Comparison of ENCODE assay signal across 8 cellular contexts in the genomic region with DNA sequence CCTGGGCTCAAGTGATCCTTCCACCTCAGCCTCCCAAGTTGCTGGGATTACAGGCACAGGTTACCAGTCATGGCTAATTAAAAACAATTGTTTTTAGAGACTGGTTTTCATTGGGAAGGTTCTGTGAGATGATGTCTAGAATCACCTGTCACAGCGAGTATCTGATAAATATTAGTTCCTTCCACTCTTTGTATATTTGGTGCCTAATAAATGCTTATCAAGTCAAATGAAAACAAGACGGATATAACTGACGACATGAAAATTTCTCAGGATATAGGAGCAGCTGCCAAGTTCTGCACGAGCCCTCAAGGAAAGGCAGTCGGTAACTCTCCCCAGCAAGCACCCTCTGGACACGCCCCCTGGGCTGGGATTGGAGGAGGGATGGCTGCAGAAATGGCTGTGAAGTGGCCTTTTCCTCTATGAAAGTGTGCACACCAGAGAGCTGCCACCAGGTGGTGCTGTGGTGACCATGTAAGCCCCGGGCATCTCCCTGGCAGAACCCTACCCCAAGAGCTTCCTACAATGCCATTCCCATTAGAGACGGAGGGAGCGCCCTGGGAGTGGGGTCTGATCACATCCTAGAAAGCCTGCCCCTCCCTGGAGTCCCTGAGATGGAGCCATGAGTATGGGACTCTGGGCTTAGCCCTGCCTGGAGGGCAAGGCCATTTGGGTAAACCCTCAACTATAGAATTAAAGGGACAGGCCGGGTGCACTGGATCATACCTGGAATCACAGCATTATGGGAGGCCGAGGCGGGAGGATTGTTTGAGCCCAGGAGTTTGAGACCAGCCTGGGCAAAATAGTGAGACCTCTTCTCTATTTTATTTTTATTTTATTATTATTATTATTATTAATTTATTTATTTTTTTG. TPM values are rescaled to one million over a fixed set of nuclear protein-coding genes. Genes with fewer than 3 reads are reported as not detected.
DNase-seq lines count a peak whose midpoint lies in the region; ATAC-seq and TF ChIP-seq lines count a peak whose summit lies in the region.

No MANE protein-coding gene starts in this region.

- no peaks in the 10 kb centered on the region for H3K27me3 ChIP-seq in HL-60 (ENCODE audit: insufficient read depth, poor library complexity, severe bottlenecking)
- H3K27me3 ChIP-seq in lung (ENCODE audit: control insufficient read depth, insufficient read depth): no peaks in the 10 kb centered on the region

- H3K36me3 ChIP-seq in lung (ENCODE audit: control insufficient read depth in 2 of 2, insufficient read depth in 2 of 2, low read length in 2 of 2): peaks cover 0 to 2% of the 10 kb centered on the region in 2 donors

- H3K4me3 ChIP-seq in HL-60 (replicated peaks; ENCODE audit: insufficient read depth, low read length): no peak overlapping the region
- no peak overlapping the region for H3K4me3 ChIP-seq in lung

- TF ChIP-seq CTCF in HL-60 (IDR thresholded peaks at IDR 0.05; ENCODE audit: insufficient read depth, low read length): peak; percentile 93
- peak; percentile 37 for TF ChIP-seq CTCF in lung (IDR thresholded peaks at IDR 0.05; ENCODE audit: control extremely low read depth, extremely low read depth)

- 43 to 47% methylated on average over 12 of the region's 12 CpGs for WGBS in lung, 2 donors

- no peaks in the 10 kb centered on the region for H3K9me3 ChIP-seq in lung (ENCODE audit: control insufficient read depth in 2 of 2, insufficient read depth in 1 of 2, low read length in 1 of 2)

- ATAC-seq in lung (ENCODE audit: insufficient read depth, low FRiP score): peak; percentile 97
- no peak for ATAC-seq in HG03139 (IDR thresholded peaks at IDR 0.05; ENCODE audit: unreplicated experiment)

- H3K27ac ChIP-seq in HL-60 (replicated peaks) (no peak overlapping the region), lung (ENCODE audit: low read depth in 1 of 2, low read length in 1 of 2) (no peak overlapping the region)

- DNase-seq in GM04503 (ENCODE audit: low read depth) (peak; percentile 69), HL-60 (ENCODE audit: low read depth in 1 of 2, low spot score in 1 of 2) (peak; percentile 66 to 85), NCI-H774 (lab: John Stamatoyannopoulos, UW) (peak; percentile 78), dermis microvascular lymphatic vessel endothelial cell (ENCODE audit: low read depth in 2 of 2) (peak; percentile 81 to 96), lung (ENCODE audit: low spot score) (peak; percentile 93)
- peak; percentile 72 to 81 for DNase-seq in activated CD4-positive, alpha-beta T cell treated with anti-CD3 and anti-CD28 coated beads, Interleukin-2, amount 50 U/mL, for 24 hours (ENCODE audit: low read depth in 1 of 2, low spot score in 1 of 2)
- DNase-seq in stimulated activated CD8-positive, alpha-beta memory T cell treated with anti-CD3 and anti-CD28 coated beads, Interleukin-12 subunit alpha, Interleukin-12 subunit beta, amount 100 ng/mL, for 4 hours (ENCODE audit: low read depth): peak; percentile 45

- H3K4me1 ChIP-seq in lung (ENCODE audit: control insufficient read depth in 2 of 2, insufficient read depth in 2 of 2, low read length in 2 of 2): no peaks in the 10 kb centered on the region

RNA-seq across cellular contexts. Expression of a gene that starts 50.9 kb away (rescaled TPM):
- total RNA-seq in dermis microvascular lymphatic vessel endothelial cell (under 0.01 and 0.13 TPM in 2 replicates), lung (not detected)
- not detected for polyA plus RNA-seq in lung
